Comparison of ENCODE assay signal across 1 cellular context in the genomic region with DNA sequence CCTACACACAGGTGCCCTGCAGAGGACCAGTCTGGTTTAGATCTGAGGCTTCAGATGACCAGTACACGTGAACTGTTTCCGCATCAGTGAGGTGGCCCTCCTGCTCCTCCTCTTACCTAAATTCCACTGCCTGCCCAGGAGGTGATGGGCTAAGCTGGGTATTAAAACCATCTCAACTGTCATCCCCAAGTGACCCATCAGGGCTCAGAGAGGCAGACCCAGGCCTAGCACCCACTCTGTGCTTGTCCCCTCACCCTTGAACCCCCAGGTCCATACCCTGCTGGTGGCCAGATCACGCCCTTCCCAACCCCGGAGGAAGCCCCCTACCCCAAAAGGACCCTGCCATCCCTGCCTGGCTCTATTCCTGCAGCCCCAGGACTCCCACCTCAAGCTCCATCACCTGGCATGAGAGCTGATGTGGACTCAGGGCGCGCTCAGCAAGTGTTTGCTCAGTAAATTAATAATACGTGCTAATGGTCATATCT.
TF ChIP-seq lines count a peak whose summit lies in the region.

No MANE protein-coding gene starts in this region.

TF ChIP-seq in K562, 482 proteins besides CTCF, POLR2A, EP300 and RAD21:
- TF ChIP-seq FOXM1 (IDR thresholded peaks at IDR 0.05; ENCODE audit: low read depth): no peak
- no peak for TF ChIP-seq FOXM1 (CRISPR knock-in tag; IDR thresholded peaks at IDR 0.05; ENCODE audit: low read depth)
- TF ChIP-seq, protein P1, sequence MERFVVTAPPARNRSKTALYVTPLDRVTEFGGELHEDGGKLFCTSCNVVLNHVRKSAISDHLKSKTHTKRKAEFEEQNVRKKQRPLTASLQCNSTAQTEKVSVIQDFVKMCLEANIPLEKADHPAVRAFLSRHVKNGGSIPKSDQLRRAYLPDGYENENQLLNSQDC (CRISPR knock-in tag; IDR thresholded peaks at IDR 0.05): 0 out of 2 replicates have a peak, but pooled peaks have one; percentile 38
- TF ChIP-seq, protein P2, sequence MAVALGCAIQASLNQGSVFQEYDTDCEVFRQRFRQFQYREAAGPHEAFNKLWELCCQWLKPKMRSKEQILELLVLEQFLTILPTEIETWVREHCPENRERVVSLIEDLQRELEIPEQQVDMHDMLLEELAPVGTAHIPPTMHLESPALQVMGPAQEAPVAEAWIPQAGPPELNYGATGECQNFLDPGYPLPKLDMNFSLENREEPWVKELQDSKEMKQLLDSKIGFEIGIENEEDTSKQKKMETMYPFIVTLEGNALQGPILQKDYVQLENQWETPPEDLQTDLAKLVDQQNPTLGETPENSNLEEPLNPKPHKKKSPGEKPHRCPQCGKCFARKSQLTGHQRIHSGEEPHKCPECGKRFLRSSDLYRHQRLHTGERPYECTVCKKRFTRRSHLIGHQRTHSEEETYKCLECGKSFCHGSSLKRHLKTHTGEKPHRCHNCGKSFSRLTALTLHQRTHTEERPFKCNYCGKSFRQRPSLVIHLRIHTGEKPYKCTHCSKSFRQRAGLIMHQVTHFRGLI (CRISPR knock-in tag; IDR thresholded peaks at IDR 0.05): no peak
- TF ChIP-seq RB1 (IDR thresholded peaks at IDR 0.05; ENCODE audit: low read depth): 0 out of 2 replicates have a peak, but pooled peaks have one; percentile 12
- TF ChIP-seq ZFP36 (IDR thresholded peaks at IDR 0.05; ENCODE audit: low read depth, low read length, partially characterized antibody): peak; percentile 15
